In the genomic region with DNA sequence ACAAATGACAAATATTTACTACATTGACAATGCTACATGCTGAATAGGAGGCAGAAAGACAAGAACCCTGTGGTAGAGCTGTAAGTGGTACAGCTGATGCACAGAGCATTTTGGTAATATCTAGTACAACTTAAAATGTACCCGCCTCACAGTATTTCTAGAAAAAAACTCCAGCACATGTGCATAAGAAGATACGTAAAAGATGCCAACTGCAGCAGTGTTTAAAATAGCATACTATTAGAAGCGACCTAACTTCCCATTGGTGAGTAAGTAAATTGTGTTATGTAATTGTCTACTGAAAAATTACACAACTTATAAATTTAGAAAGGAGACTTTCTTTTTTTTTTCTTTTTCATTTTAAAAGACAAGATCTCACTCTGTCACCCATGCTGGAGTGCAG, we compare ENCODE assay signal across 13 cellular contexts.
DNase-seq lines count a peak whose midpoint lies in the region; ATAC-seq lines count a peak whose summit lies in the region.
"Had no signal": no experiment of that assay in that cellular context is flagged by ENCODE, and none has a peak within 500 bp of the region (broad histone marks: within the 10 kb centered on the region; RNA-seq: fewer than 3 reads in every experiment).

No MANE protein-coding gene starts in this region.

- DNase-seq in SIG-M5 treated with dmso at 0.1 percent for 504 hours (lab: John Stamatoyannopoulos, UW; ENCODE audit: unreplicated experiment), result peak; percentile 17
- no peak for DNase-seq in SIG-M5 (lab: John Stamatoyannopoulos, UW)
- peak; percentile 30 for DNase-seq in NOMO-1 treated with dmso at 0.1 percent for 144 hours (lab: John Stamatoyannopoulos, UW; ENCODE audit: unreplicated experiment)
- peak; percentile 47 for DNase-seq in inferior parietal cortex (ENCODE audit: extremely low spot score)
- no peak for DNase-seq in NCI-H1930 (lab: John Stamatoyannopoulos, UW)
- no peak for DNase-seq in islet precursor cell
- DNase-seq: 8988T; CD4-positive, alpha-beta memory T cell; GF-D8; H9 had no signal

- ATAC-seq in HG03159 (IDR thresholded peaks at IDR 0.05; ENCODE audit: unreplicated experiment), result no peak
- ATAC-seq: GM12878, HepG2 had no signal

Comparison
In these comparisons a context has a peak if more than half of its experiments do, and no peak if none do; other contexts are left out.
1. DNase-seq: peak in SIG-M5 treated with dmso at 0.1 percent for 504 hours (single experiment), NOMO-1 treated with dmso at 0.1 percent for 144 hours (single experiment) and inferior parietal cortex (single experiment); none in SIG-M5 (single experiment), NCI-H1930 (0 of 2) and islet precursor cell (single experiment).